Comparison of ENCODE assay signal across 9 cellular contexts in genomic region chr5:170225326-170226137, GRCh38. TPM values are rescaled to one million over a fixed set of nuclear protein-coding genes. Genes with fewer than 3 reads are reported as not detected.
DNase-seq lines count a peak whose midpoint lies in the region; ATAC-seq lines count a peak whose summit lies in the region.
"Had no signal": no experiment of that assay in that cellular context is flagged by ENCODE, and none has a peak within 500 bp of the region (broad histone marks: within the 10 kb centered on the region; RNA-seq: fewer than 3 reads in every experiment).

No MANE protein-coding gene starts in this region.

- no peaks in the 10 kb centered on the region for H3K27me3 ChIP-seq in mesendoderm (ENCODE audit: insufficient read depth, low read length, poor library complexity)

- no peak overlapping the region for H3K4me3 ChIP-seq in mesendoderm (ENCODE audit: low read length)

- POLR2A ChIA-PET in activated CD4-positive, alpha-beta memory T cell treated with anti-CD3 and anti-CD28 coated beads, Interleukin-2, amount 10 ng/mL, durations not matched to agents 7 days and 5 days (lab: Charles Lee) = interaction anchor here (0.7 to 2.7 kb wide), 4 partner anchors 13 to 114 kb away, joined by 3 to 11 read pairs (median 4); no protein-coding TSS in a partner anchor

- no peak overlapping the region for H3K4me2 ChIP-seq in mesendoderm (ENCODE audit: low read length)

- peak; percentile 50 for ATAC-seq in HG02588 (IDR thresholded peaks at IDR 0.05; ENCODE audit: unreplicated experiment)
- ATAC-seq in HG02763 (IDR thresholded peaks at IDR 0.05; ENCODE audit: unreplicated experiment) = no peak

- no peak overlapping the region for H2BK15ac ChIP-seq in mesendoderm (replicated peaks; ENCODE audit: low read depth)

- CTCF ChIA-PET in activated CD4-positive, alpha-beta memory T cell treated with anti-CD3 and anti-CD28 coated beads, Interleukin-2, amount 10 ng/mL, durations not matched to agents 7 days and 5 days (lab: Charles Lee) = interaction anchor here (0.7 to 10.6 kb wide), 40 partner anchors 10 to 209 kb away, joined by 3 to 141 read pairs (median 5); no protein-coding TSS in a partner anchor

- H3K9me3 Mint-ChIP-seq in activated CD4-positive, alpha-beta memory T cell treated with anti-CD3 and anti-CD28 coated beads, Interleukin-2, amount 10 ng/mL, durations not matched to agents 7 days and 5 days = no peaks in the 10 kb centered on the region
- H3K9me3 Mint-ChIP-seq: T-helper 1 cell treated with Interleukin-12 subunit alpha and Interleukin-12 subunit beta and Interleukin-4 antibody, amounts not matched to agents 30 μg/mL and 1 μg/mL, for 36 hours had no signal

- no peak overlapping the region for H2AK5ac ChIP-seq in mesendoderm (ENCODE audit: low read length)

- H2BK5ac ChIP-seq in mesendoderm (ENCODE audit: low read length) = no peak overlapping the region

- no peak overlapping the region for H2BK120ac ChIP-seq in mesendoderm (ENCODE audit: low read depth, low read length)

- no peaks in the 10 kb centered on the region for H3K79me1 ChIP-seq in mesendoderm (ENCODE audit: low read length)

- no peak overlapping the region for H3K27ac ChIP-seq in mesendoderm (ENCODE audit: low read depth, low read length)

- H3K79me2 ChIP-seq in mesendoderm (ENCODE audit: control insufficient read depth, insufficient read depth, low read length) = no peaks in the 10 kb centered on the region

- no CpG with 5 or more reads among the region's 7 CpGs for WGBS in mesendoderm (ENCODE audit: extremely low coverage, insufficient coverage, low lambda C conversion rate)

- DNase-seq in Caki2 (ENCODE audit: low read depth) (peak; percentile 48), NCI-H748 (lab: John Stamatoyannopoulos, UW; ENCODE audit: unreplicated experiment) (peak; percentile 80), mesendoderm (peak; percentile 87)
- DNase-seq in activated CD4-positive, alpha-beta memory T cell treated with anti-CD3 and anti-CD28 coated beads, Interleukin-2, amount 10 ng/mL, durations not matched to agents 7 days and 5 days = peak; percentile 80
- DNase-seq in effector CD8-positive, alpha-beta T cell (lab: John Stamatoyannopoulos, UW) = peak; percentile 68
- DNase-seq in stimulated activated CD8-positive, alpha-beta memory T cell treated with anti-CD3 and anti-CD28 coated beads, Interleukin-15, amount 100 ng/mL, for 48 hours (ENCODE audit: low read depth in 2 of 2) = peak; percentile 32 to 45

- in situ Hi-C loops in Caki2 (cut with HindIII; ENCODE audit: low pct_unique_long_range_greater_than_20kb, low sequenced_read_pairs) = no loop called here

- no peak overlapping the region for H4K8ac ChIP-seq in mesendoderm (ENCODE audit: low read depth, low read length)

- H3K27me3 Mint-ChIP-seq in activated CD4-positive, alpha-beta memory T cell treated with anti-CD3 and anti-CD28 coated beads, Interleukin-2, amount 10 ng/mL, durations not matched to agents 7 days and 5 days = no peaks in the 10 kb centered on the region

- no peak overlapping the region for H3K4me3 Mint-ChIP-seq in activated CD4-positive, alpha-beta memory T cell treated with anti-CD3 and anti-CD28 coated beads, Interleukin-2, amount 10 ng/mL, durations not matched to agents 7 days and 5 days
- H3K4me3 Mint-ChIP-seq: T-helper 1 cell treated with Interleukin-12 subunit alpha and Interleukin-12 subunit beta and Interleukin-4 antibody, amounts not matched to agents 30 μg/mL and 1 μg/mL, for 36 hours had no signal

- no peaks in the 10 kb centered on the region for H3K36me3 Mint-ChIP-seq in activated CD4-positive, alpha-beta memory T cell treated with anti-CD3 and anti-CD28 coated beads, Interleukin-2, amount 10 ng/mL, durations not matched to agents 7 days and 5 days (ENCODE audit: low read depth)

- no peak overlapping the region for H4K5ac ChIP-seq in mesendoderm (ENCODE audit: low read length)

- no peak overlapping the region for H3K56ac ChIP-seq in mesendoderm (ENCODE audit: low read length)

- H3K23ac ChIP-seq in mesendoderm (ENCODE audit: low read length) = no peak overlapping the region

- no peaks in the 10 kb centered on the region for H3K36me3 ChIP-seq in mesendoderm (ENCODE audit: control insufficient read depth, insufficient read depth, low read length)

- H3K18ac ChIP-seq in mesendoderm (ENCODE audit: low read length) = no peak overlapping the region

- H3K4me1 ChIP-seq in mesendoderm (ENCODE audit: control insufficient read depth, low read depth, low read length) = peaks cover 4% of the 10 kb centered on the region

- H3K27ac Mint-ChIP-seq in activated CD4-positive, alpha-beta memory T cell treated with anti-CD3 and anti-CD28 coated beads, Interleukin-2, amount 10 ng/mL, durations not matched to agents 7 days and 5 days = no peak overlapping the region
- H3K27ac Mint-ChIP-seq: T-helper 1 cell treated with Interleukin-12 subunit alpha and Interleukin-12 subunit beta and Interleukin-4 antibody, amounts not matched to agents 30 μg/mL and 1 μg/mL, for 36 hours had no signal

- H3K9ac ChIP-seq in mesendoderm (ENCODE audit: low read length) = no peak overlapping the region

- peaks cover 3% of the 10 kb centered on the region for H3K4me1 Mint-ChIP-seq in activated CD4-positive, alpha-beta memory T cell treated with anti-CD3 and anti-CD28 coated beads, Interleukin-2, amount 10 ng/mL, durations not matched to agents 7 days and 5 days

- H3K4ac ChIP-seq in mesendoderm (ENCODE audit: low read depth, low read length) = no peak overlapping the region

RNA-seq across cellular contexts. Expression of gene C5orf58, which starts 7.3 kb away (rescaled TPM):
- not detected in 2 replicates for total RNA-seq in Caki2 (2014; rRNA removed; shearing (Covaris generic); ENCODE audit: low replicate concordance)
- not detected for total RNA-seq in activated CD4-positive, alpha-beta memory T cell treated with anti-CD3 and anti-CD28 coated beads, Interleukin-2, amount 10 ng/mL, durations not matched to agents 7 days and 5 days
- 1.0 TPM for polyA plus RNA-seq in mesendoderm (2013, experiment 1 of 2)
- 1.2 TPM for polyA plus RNA-seq in mesendoderm (2013, experiment 2 of 2)
